9 cellular contexts compared by ENCODE assay signal in genomic region chr21:34526236-34526617, GRCh38. TPM values are rescaled to one million over a fixed set of nuclear protein-coding genes. Genes with fewer than 3 reads are reported as not detected.
DNase-seq lines count a peak whose midpoint lies in the region; ATAC-seq, FAIRE-seq and TF ChIP-seq lines count a peak whose summit lies in the region.
"Had no signal": no experiment of that assay in that cellular context is flagged by ENCODE, and none has a peak within 500 bp of the region (broad histone marks: within the 10 kb centered on the region; RNA-seq: fewer than 3 reads in every experiment).

No MANE protein-coding gene starts in this region.

- H3K36me3 Mint-ChIP-seq in activated CD8-positive, alpha-beta T cell treated with anti-CD3 and anti-CD28 coated beads for 36 hours (ENCODE audit: low read depth) = peaks cover 2% of the 10 kb centered on the region

- H3K4me3 Mint-ChIP-seq in activated CD8-positive, alpha-beta T cell treated with anti-CD3 and anti-CD28 coated beads for 36 hours = peak overlapping the region; percentile 52

- DNase-seq in GM23248 = peak; percentile 54
- DNase-seq in activated CD8-positive, alpha-beta T cell treated with anti-CD3 and anti-CD28 coated beads for 36 hours = no peak
- DNase-seq in right cardiac atrium = no peak
- no peak for DNase-seq in smooth muscle cell (lab: John Stamatoyannopoulos, UW; ENCODE audit: unreplicated experiment)
- DNase-seq in NOMO-1 (lab: John Stamatoyannopoulos, UW; ENCODE audit: unreplicated experiment in 2 of 2) = no peak
- DNase-seq in NCI-H2227 (lab: John Stamatoyannopoulos, UW; ENCODE audit: unreplicated experiment) = no peak
- no peak for DNase-seq in COLO829 (ENCODE audit: low spot score)
- no peak for DNase-seq in D721Med (ENCODE audit: insufficient read length, low spot score)

- 0 out of 2 replicates have a peak overlapping the region, but pooled peaks have one; percentile 7 for H2AFZ ChIP-seq in GM23248
- H2AFZ ChIP-seq in smooth muscle cell (ENCODE audit: low read depth) = no peak overlapping the region

- H3K9ac ChIP-seq in GM23248 = peak overlapping the region; percentile 95
- peak overlapping the region; percentile 95 for H3K9ac ChIP-seq in smooth muscle cell (ENCODE audit: low read depth)

- H3K27me3 ChIP-seq in GM23248 (replicated peaks; ENCODE audit: insufficient read depth) = no peaks in the 10 kb centered on the region
- no peaks in the 10 kb centered on the region for H3K27me3 ChIP-seq in right cardiac atrium (ENCODE audit: control insufficient read depth, insufficient read depth)
- H3K27me3 ChIP-seq in smooth muscle cell (ENCODE audit: low read depth) = no peaks in the 10 kb centered on the region

- H3F3A ChIP-seq in GM23248 (ENCODE audit: insufficient read depth) = peaks cover 38% of the 10 kb centered on the region
- peaks cover 18% of the 10 kb centered on the region for H3F3A ChIP-seq in smooth muscle cell (ENCODE audit: low read depth)

- WGBS in GM23248 (ENCODE audit: low coverage in 1 of 2, low lambda C conversion rate in 2 of 2, missing lambda C conversion rate in 2 of 2), 2 experiments = 2% methylated on average over 5 of the region's 5 CpGs
- WGBS in right cardiac atrium = 16% methylated on average over 5 of the region's 5 CpGs
- WGBS in smooth muscle cell (ENCODE audit: low lambda C conversion rate) = 26% methylated on average over 5 of the region's 5 CpGs

- H3K9me3 Mint-ChIP-seq in activated CD8-positive, alpha-beta T cell treated with anti-CD3 and anti-CD28 coated beads for 36 hours = peaks cover 2% of the 10 kb centered on the region

- H3K4me2 ChIP-seq in GM23248 (ENCODE audit: unreplicated experiment) = peak overlapping the region; percentile 96
- H3K4me2 ChIP-seq in smooth muscle cell = peak overlapping the region; percentile 88

- peak; percentile 12 for ATAC-seq in activated CD8-positive, alpha-beta T cell treated with anti-CD3 and anti-CD28 coated beads for 36 hours
- ATAC-seq in right cardiac atrium = no peak

- in situ Hi-C loops in GM23248 (cut with MboI) = no loop called here

- TF ChIP-seq CTCF in activated CD8-positive, alpha-beta T cell treated with anti-CD3 and anti-CD28 coated beads for 36 hours (IDR thresholded peaks at IDR 0.05) = no peak
- TF ChIP-seq CTCF in smooth muscle cell (IDR thresholded peaks at IDR 0.05; ENCODE audit: borderline replicate concordance, insufficient read depth, poor library complexity, severe bottlenecking) (no peak), D721Med (IDR thresholded peaks at IDR 0.05; ENCODE audit: insufficient read depth, missing control alignments) (no peak)

- H3K27ac Mint-ChIP-seq in activated CD8-positive, alpha-beta T cell treated with anti-CD3 and anti-CD28 coated beads for 36 hours = peak overlapping the region; percentile 85

- no peak for FAIRE-seq in D721Med (lab: Jason Lieb, UNC)

- intact Hi-C loops in activated CD8-positive, alpha-beta T cell treated with anti-CD3 and anti-CD28 coated beads for 36 hours (cut with micrococcal nuclease) = no loop called here
- intact Hi-C loops in right cardiac atrium (cut with DNase I) = loop anchor here in 1 of 4 donors (5.0 kb wide), 2 partner anchors 56 to 86 kb away; no protein-coding TSS in a partner anchor

- H3K9me3 ChIP-seq in GM23248 (ENCODE audit: low read depth) (no peaks in the 10 kb centered on the region), right cardiac atrium (ENCODE audit: control insufficient read depth, low read length) (no peaks in the 10 kb centered on the region), smooth muscle cell (replicated peaks; ENCODE audit: low read depth) (no peaks in the 10 kb centered on the region)

- H3K4me1 Mint-ChIP-seq in activated CD8-positive, alpha-beta T cell treated with anti-CD3 and anti-CD28 coated beads for 36 hours (ENCODE audit: low read depth) = peaks cover 25% of the 10 kb centered on the region

- POLR2A ChIA-PET in activated CD8-positive, alpha-beta T cell treated with anti-CD3 and anti-CD28 coated beads for 36 hours (lab: Charles Lee) = interaction anchor here (1.1 to 1.3 kb wide), 2 partner anchors 9 to 15 kb away, joined by 3 to 5 read pairs; no protein-coding TSS in a partner anchor

- H3K4me3 ChIP-seq in GM23248 = peak overlapping the region; percentile 83
- peak overlapping the region; percentile 78 for H3K4me3 ChIP-seq in right cardiac atrium (ENCODE audit: low read length)
- H3K4me3 ChIP-seq in smooth muscle cell = peak overlapping the region; percentile 60

- H3K79me2 ChIP-seq in GM23248 (ENCODE audit: insufficient read depth) = peaks cover 38% of the 10 kb centered on the region
- H3K79me2 ChIP-seq in smooth muscle cell (ENCODE audit: low read depth) = no peaks in the 10 kb centered on the region

- CTCF ChIA-PET in activated CD8-positive, alpha-beta T cell treated with anti-CD3 and anti-CD28 coated beads for 36 hours (lab: Charles Lee) = interaction anchor here (1.5 to 2.2 kb wide), 3 partner anchors 16 to 106 kb away, joined by 4 to 11 read pairs (median 5); no protein-coding TSS in a partner anchor

- H3K27ac ChIP-seq in GM23248 (peak overlapping the region; percentile 94), right cardiac atrium (ENCODE audit: low read length) (peak overlapping the region; percentile 98), smooth muscle cell (ENCODE audit: low read depth) (peak overlapping the region; percentile 99)

- H3K4me1 ChIP-seq in GM23248 (ENCODE audit: insufficient read depth) (peaks cover 33% of the 10 kb centered on the region), right cardiac atrium (ENCODE audit: control insufficient read depth, insufficient read depth, low read length) (peaks cover 9% of the 10 kb centered on the region), smooth muscle cell (ENCODE audit: low read depth) (peaks cover 21% of the 10 kb centered on the region)

- no peaks in the 10 kb centered on the region for H3K9me2 ChIP-seq in GM23248 (ENCODE audit: insufficient read depth)

- no peaks in the 10 kb centered on the region for H3K27me3 Mint-ChIP-seq in activated CD8-positive, alpha-beta T cell treated with anti-CD3 and anti-CD28 coated beads for 36 hours

- H3K36me3 ChIP-seq in GM23248 (ENCODE audit: low read depth) = 0 out of 2 replicates have a peak, but pooled peaks cover 3% of the 10 kb centered on the region
- no peaks in the 10 kb centered on the region for H3K36me3 ChIP-seq in smooth muscle cell (ENCODE audit: low read depth)

- H4K20me1 ChIP-seq in GM23248 (ENCODE audit: insufficient read depth) = no peaks in the 10 kb centered on the region
- H4K20me1 ChIP-seq in smooth muscle cell (ENCODE audit: low read depth) = no peaks in the 10 kb centered on the region

RNA-seq across cellular contexts. Expression of gene KCNE1, which starts 14.2 kb away (rescaled TPM):
- 0.43 TPM in 1 of 2 replicates, not detected in the other for total RNA-seq in GM23248 (2014; rRNA removed; shearing (Covaris generic))
- polyA plus RNA-seq in GM23248 (2016; fragmentation: Nextera tagmentation; extraction: Ambion mirVana) = not detected in 2 replicates
- not detected for total RNA-seq in activated CD8-positive, alpha-beta T cell treated with anti-CD3 and anti-CD28 coated beads for 36 hours
- total RNA-seq in right cardiac atrium = 10 to 100 TPM in 2 of 4 donors, 1 to 10 TPM in 2; 3.6 to 11.4 (median 9.5) TPM
- polyA plus RNA-seq in right cardiac atrium = 3.8 TPM
- total RNA-seq in smooth muscle cell = 1.3 TPM in 1 of 2 replicates, not detected in the other
- polyA plus RNA-seq in smooth muscle cell = 0.16 and 1.2 TPM in 2 replicates
- total RNA-seq: RPMI7951 had no signal
